Comparison of ENCODE assay signal across 26 cellular contexts in the genomic region with DNA sequence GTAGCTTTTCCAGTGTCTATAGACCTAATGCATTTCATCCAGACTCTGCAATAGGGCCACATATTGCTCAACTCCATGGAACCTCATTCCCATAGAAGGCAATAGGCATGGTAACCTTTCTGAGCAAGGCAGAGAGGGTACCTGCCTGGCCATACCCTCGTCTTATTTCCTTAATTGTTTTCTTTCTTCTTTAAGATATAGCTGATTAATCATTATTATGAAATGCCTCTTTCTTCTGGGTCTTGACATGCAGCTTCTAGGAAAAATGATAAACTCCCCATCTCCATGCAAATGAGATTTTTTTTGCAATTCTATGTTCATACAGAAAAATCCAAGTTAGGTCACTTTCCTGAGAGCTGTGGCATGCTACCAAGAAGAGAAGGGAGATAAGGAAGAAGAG.
"Had no signal": no experiment of that assay in that cellular context is flagged by ENCODE, and none has a peak within 500 bp of the region (broad histone marks: within the 10 kb centered on the region; RNA-seq: fewer than 3 reads in every experiment).

No MANE protein-coding gene starts in this region.

- H3K4me2 ChIP-seq: hepatocyte had no signal

- H3K4me3 ChIP-seq: adrenal gland, ascending aorta, hepatocyte, lower lobe of right lung, right lobe of liver, skin epidermis, thoracic aorta had no signal

- H3K27me3 ChIP-seq: adrenal gland, ascending aorta, hepatocyte, right lobe of liver had no signal

- DNase-seq: activated CD4-positive, alpha-beta T cell treated with anti-CD3 and anti-CD28 coated beads for 4 hours; activated CD4-positive, alpha-beta T cell treated with anti-CD3 and anti-CD28 coated beads, Interleukin-2, amount 50 U/mL, for 48 hours; activated CD4-positive, CD25-positive, alpha-beta regulatory T cell; activated effector memory CD4-positive, alpha-beta T cell treated with Interleukin-2 at 50 U/mL for 16 hours; activated T-cell treated with anti-CD3 and anti-CD28 coated beads, Interleukin-2, amount 50 U/mL, for 72 hours; adrenal gland; brain microvascular endothelial cell; caudate nucleus; effector memory CD8-positive, alpha-beta T cell; glutamatergic neuron; immature natural killer cell; lower lobe of right lung; naive thymus-derived CD4-positive, alpha-beta T cell; posterior cingulate gyrus; right lobe of liver; stimulated activated CD4-positive, alpha-beta T cell treated with anti-CD3 and anti-CD28 coated beads, Interleukin-2, amount 100 ng/mL, for 24 hours; stimulated activated naive CD4-positive, alpha-beta T cell treated with Interleukin-2 at 50 U/mL for 16 hours; T-cell; T-helper 9 cell had no signal

- H3K36me3 ChIP-seq: adrenal gland, ascending aorta, brain microvascular endothelial cell, lower lobe of right lung, right lobe of liver, thoracic aorta had no signal

- H3K4me1 ChIP-seq: adrenal gland, ascending aorta, right lobe of liver had no signal

- H3K27ac Mint-ChIP-seq: activated naive CD4-positive, alpha-beta T cell treated with anti-CD3 and anti-CD28 coated beads, Interleukin-2, amount 50 U/mL, for 24 hours; activated T-cell treated with anti-CD3 and anti-CD28 coated beads, Interleukin-2, amount 50 U/mL, for 72 hours; effector memory CD8-positive, alpha-beta T cell; T-cell had no signal

- H3K36me3 Mint-ChIP-seq: activated naive CD4-positive, alpha-beta T cell treated with anti-CD3 and anti-CD28 coated beads, Interleukin-2, amount 50 U/mL, for 24 hours; immature natural killer cell; naive thymus-derived CD4-positive, alpha-beta T cell; T-cell had no signal

- H3K79me2 ChIP-seq: hepatocyte had no signal

- H3K27ac ChIP-seq: adrenal gland, ascending aorta, brain microvascular endothelial cell, lower lobe of right lung, right lobe of liver, skin epidermis, thoracic aorta had no signal

- H3K9me3 ChIP-seq: adrenal gland, ascending aorta, lower lobe of right lung, right lobe of liver, thoracic aorta had no signal

- H3K4me3 Mint-ChIP-seq: activated naive CD4-positive, alpha-beta T cell treated with anti-CD3 and anti-CD28 coated beads, Interleukin-2, amount 50 U/mL, for 24 hours; activated T-cell treated with anti-CD3 and anti-CD28 coated beads, Interleukin-2, amount 50 U/mL, for 72 hours; effector memory CD8-positive, alpha-beta T cell; naive thymus-derived CD4-positive, alpha-beta T cell; neural crest cell; T-cell had no signal

- H2AFZ ChIP-seq: hepatocyte had no signal

- H3K27me3 Mint-ChIP-seq: activated naive CD4-positive, alpha-beta T cell treated with anti-CD3 and anti-CD28 coated beads, Interleukin-2, amount 50 U/mL, for 24 hours had no signal

- ATAC-seq: effector memory CD8-positive, alpha-beta T cell; left lobe of liver; naive thymus-derived CD4-positive, alpha-beta T cell; T-cell had no signal

- H3K9me3 Mint-ChIP-seq: activated naive CD4-positive, alpha-beta T cell treated with anti-CD3 and anti-CD28 coated beads, Interleukin-2, amount 50 U/mL, for 24 hours; activated T-cell treated with anti-CD3 and anti-CD28 coated beads, Interleukin-2, amount 50 U/mL, for 72 hours; effector memory CD8-positive, alpha-beta T cell; immature natural killer cell; neural crest cell; T-cell had no signal

- H3K4me1 Mint-ChIP-seq: neural crest cell had no signal
